25 cellular contexts compared by ENCODE assay signal in genomic region chr13:67518785-67519184, GRCh38.
DNase-seq lines count a peak whose midpoint lies in the region; ATAC-seq and TF ChIP-seq lines count a peak whose summit lies in the region.
"Had no signal": no experiment of that assay in that cellular context is flagged by ENCODE, and none has a peak within 500 bp of the region (broad histone marks: within the 10 kb centered on the region; RNA-seq: fewer than 3 reads in every experiment).

No MANE protein-coding gene starts in this region.

- H3K4me3 Mint-ChIP-seq in stimulated activated effector memory CD8-positive, alpha-beta T cell treated with anti-CD3 and anti-CD28 coated beads, Interleukin-12 subunit alpha, Interleukin-12 subunit beta, amount 100 ng/mL, for 72 hours = no peak overlapping the region
- H3K4me3 Mint-ChIP-seq in type B pancreatic cell = no peak overlapping the region
- H3K4me3 Mint-ChIP-seq: activated T-helper 17 cell treated with anti-CD3 and anti-CD28 coated beads, Interleukin-2, amount 50 U/mL, for 72 hours; memory B cell had no signal

- peak; percentile 11 for DNase-seq in ELF-1 (ENCODE audit: low read depth, low spot score)
- peak; percentile 67 for DNase-seq in OCI-M1 (lab: John Stamatoyannopoulos, UW)
- DNase-seq in ovary = no peak
- DNase-seq in HuH-7.5 (ENCODE audit: low spot score) = no peak
- no peak for DNase-seq in stimulated activated effector memory CD8-positive, alpha-beta T cell treated with anti-CD3 and anti-CD28 coated beads, Interleukin-12 subunit alpha, Interleukin-12 subunit beta, amount 100 ng/mL, for 72 hours (ENCODE audit: low spot score in 2 of 2)
- no peak for DNase-seq in type B pancreatic cell (ENCODE audit: extremely low spot score, unreplicated experiment)
- DNase-seq: ACHN, aorta, COR-L47, dermis blood vessel endothelial cell, left colon, MM.1S, NCI-H1694, NCI-H2227 treated with DMSO at 0.1 percent for 48 hours, PC-9, Right ventricle myocardium superior, T-helper 9 cell had no signal

- intact Hi-C loops in ovary (cut with DNase I) = no loop called here

- no peak for ATAC-seq in stimulated activated effector memory CD8-positive, alpha-beta T cell treated with anti-CD3 and anti-CD28 coated beads, Interleukin-12 subunit alpha, Interleukin-12 subunit beta, amount 100 ng/mL, for 72 hours
- ATAC-seq: activated naive CD4-positive, alpha-beta T cell treated with anti-CD3 and anti-CD28 coated beads, Interleukin-2, amount 50 U/mL, for 72 hours; activated T-helper 17 cell treated with anti-CD3 and anti-CD28 coated beads, Interleukin-2, amount 50 U/mL, for 72 hours; HCT116; left colon had no signal

- H3K9ac ChIP-seq in HUES64 (ENCODE audit: low read depth, low read length) = no peak overlapping the region
- H3K9ac ChIP-seq in iPS-20b (ENCODE audit: low read depth, low read length) = peak overlapping the region; percentile 15; the same call in 1 of the 2 replicates
- H3K9ac ChIP-seq: BLaER1 had no signal

- no peaks in the 10 kb centered on the region for H3K27me3 Mint-ChIP-seq in type B pancreatic cell
- H3K27me3 Mint-ChIP-seq: activated T-helper 17 cell treated with anti-CD3 and anti-CD28 coated beads, Interleukin-2, amount 50 U/mL, for 72 hours; memory B cell had no signal

- no peak for TF ChIP-seq EP300 in ovary (IDR thresholded peaks at IDR 0.05)

- H3K4me1 ChIP-seq in HUES64 (ENCODE audit: insufficient read depth, low read length) = peaks cover 31% of the 10 kb centered on the region
- peaks cover 20% of the 10 kb centered on the region; the same call in 1 of the 2 replicates for H3K4me1 ChIP-seq in iPS-20b (ENCODE audit: insufficient read depth, low read length)
- no peaks in the 10 kb centered on the region for H3K4me1 ChIP-seq in ovary (ENCODE audit: insufficient read depth)
- H3K4me1 ChIP-seq: BLaER1 had no signal

- TF ChIP-seq CTCF in ovary (IDR thresholded peaks at IDR 0.05) (no peak), type B pancreatic cell (conservative IDR thresholded peaks at IDR 0.05) (no peak)

- H3K4me1 Mint-ChIP-seq in stimulated activated effector memory CD8-positive, alpha-beta T cell treated with anti-CD3 and anti-CD28 coated beads, Interleukin-12 subunit alpha, Interleukin-12 subunit beta, amount 100 ng/mL, for 72 hours = no peaks in the 10 kb centered on the region
- peaks cover 6% of the 10 kb centered on the region for H3K4me1 Mint-ChIP-seq in type B pancreatic cell (ENCODE audit: unreplicated experiment)
- H3K4me1 Mint-ChIP-seq: activated T-helper 17 cell treated with anti-CD3 and anti-CD28 coated beads, Interleukin-2, amount 50 U/mL, for 72 hours; memory B cell had no signal

- 42% methylated on average over 1 of the region's 1 CpG for WGBS in HUES64
- 54 to 60% (median 55%) methylated on average over 1 of the region's 1 CpG for WGBS in ovary, 3 donors

- no peaks in the 10 kb centered on the region for H3K9me3 ChIP-seq in HUES64 (ENCODE audit: insufficient read depth, low read depth, low read length)
- no peaks in the 10 kb centered on the region for H3K9me3 ChIP-seq in iPS-20b (ENCODE audit: insufficient read depth, low read depth, low read length)
- no peaks in the 10 kb centered on the region for H3K9me3 ChIP-seq in ovary
- H3K9me3 ChIP-seq: BLaER1 had no signal

- H3K27me3 ChIP-seq in HUES64 (ENCODE audit: insufficient read depth, low read length) (no peaks in the 10 kb centered on the region), iPS-20b (ENCODE audit: insufficient read depth, low read length) (no peaks in the 10 kb centered on the region), ovary (no peaks in the 10 kb centered on the region)
- H3K27me3 ChIP-seq: BLaER1 had no signal

- TF ChIP-seq POLR2A in ovary (IDR thresholded peaks at IDR 0.05) = no peak

- H3K36me3 ChIP-seq in HUES64 (ENCODE audit: insufficient read depth, low read length) (no peaks in the 10 kb centered on the region), iPS-20b (ENCODE audit: insufficient read depth, low read depth, low read length) (no peaks in the 10 kb centered on the region), ovary (no peaks in the 10 kb centered on the region)
- H3K36me3 ChIP-seq: BLaER1 had no signal

- H3K27ac Mint-ChIP-seq in stimulated activated effector memory CD8-positive, alpha-beta T cell treated with anti-CD3 and anti-CD28 coated beads, Interleukin-12 subunit alpha, Interleukin-12 subunit beta, amount 100 ng/mL, for 72 hours = no peak overlapping the region
- H3K27ac Mint-ChIP-seq in type B pancreatic cell = no peak overlapping the region
- H3K27ac Mint-ChIP-seq: activated naive CD4-positive, alpha-beta T cell treated with anti-CD3 and anti-CD28 coated beads, Interleukin-2, amount 50 U/mL, for 72 hours; activated T-helper 17 cell treated with anti-CD3 and anti-CD28 coated beads, Interleukin-2, amount 50 U/mL, for 72 hours; memory B cell had no signal

- H3K4me3 ChIP-seq in HUES64 (ENCODE audit: low read length) (no peak overlapping the region), iPS-20b (ENCODE audit: low read length) (peak overlapping the region; percentile 28; the same call in 1 of the 2 replicates), ovary (no peak overlapping the region)
- H3K4me3 ChIP-seq: BLaER1, PC-9, smooth muscle cell had no signal

- H3K27ac ChIP-seq in HUES64 (ENCODE audit: low read depth, low read length) = peak overlapping the region; percentile 41; the same call in 1 of the 2 replicates
- peak overlapping the region; percentile 40 for H3K27ac ChIP-seq in iPS-20b (ENCODE audit: low read length)
- no peak overlapping the region for H3K27ac ChIP-seq in ovary
- H3K27ac ChIP-seq: BLaER1, PC-9 had no signal

- no peaks in the 10 kb centered on the region for H3K36me3 Mint-ChIP-seq in stimulated activated effector memory CD8-positive, alpha-beta T cell treated with anti-CD3 and anti-CD28 coated beads, Interleukin-12 subunit alpha, Interleukin-12 subunit beta, amount 100 ng/mL, for 72 hours
- H3K36me3 Mint-ChIP-seq in type B pancreatic cell = no peaks in the 10 kb centered on the region
- H3K36me3 Mint-ChIP-seq: activated naive CD4-positive, alpha-beta T cell treated with anti-CD3 and anti-CD28 coated beads, Interleukin-2, amount 50 U/mL, for 72 hours; memory B cell had no signal

- H3K9me3 Mint-ChIP-seq in stimulated activated effector memory CD8-positive, alpha-beta T cell treated with anti-CD3 and anti-CD28 coated beads, Interleukin-12 subunit alpha, Interleukin-12 subunit beta, amount 100 ng/mL, for 72 hours = peaks cover 12% of the 10 kb centered on the region
- H3K9me3 Mint-ChIP-seq in type B pancreatic cell = no peaks in the 10 kb centered on the region
- H3K9me3 Mint-ChIP-seq: activated T-helper 17 cell treated with anti-CD3 and anti-CD28 coated beads, Interleukin-2, amount 50 U/mL, for 72 hours; memory B cell had no signal

Comparison
In these comparisons a context has a peak if more than half of its experiments do, and no peak if none do; other contexts are left out.
1. DNase-seq: peak in ELF-1 (single experiment) and OCI-M1 (single experiment); none in ovary (0 of 5), HuH-7.5 (single experiment), stimulated activated effector memory CD8-positive, alpha-beta T cell treated with anti-CD3 and anti-CD28 coated beads, Interleukin-12 subunit alpha, Interleukin-12 subunit beta, amount 100 ng/mL, for 72 hours (0 of 2) and type B pancreatic cell (single experiment).
2. H3K27ac ChIP-seq: peak in HUES64 (single experiment) and iPS-20b (single experiment); none in ovary (0 of 2).